ENCODE assay signal across 17 cellular contexts in the genomic region with DNA sequence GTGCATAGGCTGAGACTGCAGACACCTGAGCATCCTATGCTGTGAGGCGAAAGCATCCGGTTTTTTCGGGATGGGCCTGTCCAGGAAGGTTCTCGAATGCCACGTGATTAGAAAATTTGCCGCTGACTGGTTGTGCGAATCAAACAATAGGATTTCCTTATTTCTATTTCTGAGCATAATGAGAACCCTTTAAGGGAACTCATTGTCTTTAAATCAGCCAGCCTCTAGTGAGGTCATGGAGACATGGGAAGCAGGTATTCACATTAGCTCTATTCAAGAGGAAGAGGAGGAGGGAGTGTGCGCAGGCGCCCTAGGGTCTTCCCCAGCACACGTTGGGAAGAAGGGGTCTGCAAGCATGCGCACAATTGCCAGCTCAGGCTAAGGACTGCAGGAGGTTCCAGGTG. TPM values are rescaled to one million over a fixed set of nuclear protein-coding genes. Genes with fewer than 3 reads are reported as not detected.
A peak's percentile ranks its signal among the peaks of the same experiment; 100 is the strongest.
DNase-seq lines count a peak whose midpoint lies in the region; ATAC-seq and TF ChIP-seq lines count a peak whose summit lies in the region.
"Had no signal": no experiment of that assay in that cellular context is flagged by ENCODE, and none has a peak within 500 bp of the region (broad histone marks: within the 10 kb centered on the region; RNA-seq: fewer than 3 reads in every experiment).

No MANE protein-coding gene starts in this region.

- no peak overlapping the region for H3K27ac Mint-ChIP-seq in T-helper 2 cell treated with Interferon-gamma antibody and Interleukin-4, amounts not matched to agents 5 μg/mL and 100 μg/mL, for 36 hours
- H3K27ac Mint-ChIP-seq in activated CD8-positive, alpha-beta T cell treated with anti-CD3 and anti-CD28 coated beads, Interleukin-2, amount 10 ng/mL, durations not matched to agents 7 days and 5 days = no peak overlapping the region

- POLR2A ChIA-PET in activated CD8-positive, alpha-beta T cell treated with anti-CD3 and anti-CD28 coated beads, Interleukin-2, amount 10 ng/mL, durations not matched to agents 7 days and 5 days (lab: Charles Lee) = interaction anchor here (0.7 to 2.0 kb wide), 4 partner anchors 8 to 203 kb away, joined by 3 to 6 read pairs (median 4); no protein-coding TSS in a partner anchor

- TF ChIP-seq CTCF in left ventricle myocardium inferior (IDR thresholded peaks at IDR 0.05; ENCODE audit: borderline replicate concordance) (no peak), spleen (IDR thresholded peaks at IDR 0.05 in 8 of 11, conservative IDR thresholded peaks at IDR 0.05 in 3 of 11) (no peak), vagina (IDR thresholded peaks at IDR 0.05) (no peak)

- H3K27ac ChIP-seq in left ventricle myocardium inferior (replicated peaks) (peak overlapping the region; percentile 91), spleen (peak overlapping the region in 6 of 8 donors; percentile 9 to 57 (median 39)), vagina (no peak overlapping the region)
- H3K27ac ChIP-seq: BLaER1 had no signal

- peaks cover 19% of the 10 kb centered on the region for H3K9me3 Mint-ChIP-seq in T-helper 2 cell treated with Interferon-gamma antibody and Interleukin-4, amounts not matched to agents 5 μg/mL and 100 μg/mL, for 36 hours
- H3K9me3 Mint-ChIP-seq in activated CD8-positive, alpha-beta T cell treated with anti-CD3 and anti-CD28 coated beads, Interleukin-2, amount 10 ng/mL, durations not matched to agents 7 days and 5 days (ENCODE audit: insufficient read depth) = peaks cover 10% of the 10 kb centered on the region

- no peak for TF ChIP-seq POLR2A in spleen (IDR thresholded peaks at IDR 0.05)
- TF ChIP-seq POLR2A in vagina (IDR thresholded peaks at IDR 0.05) = no peak

- ATAC-seq in activated CD8-positive, alpha-beta T cell treated with anti-CD3 and anti-CD28 coated beads, Interleukin-2, amount 10 ng/mL, durations not matched to agents 7 days and 5 days = no peak
- no peak for ATAC-seq in activated CD4-positive, CD25-positive, alpha-beta regulatory T cell treated with anti-CD3 and anti-CD28 coated beads, Interleukin-2, amount 50 U/mL, for 24 hours

- peaks cover 45% of the 10 kb centered on the region for H3K4me1 Mint-ChIP-seq in T-helper 2 cell treated with Interferon-gamma antibody and Interleukin-4, amounts not matched to agents 5 μg/mL and 100 μg/mL, for 36 hours (ENCODE audit: low read depth)
- H3K4me1 Mint-ChIP-seq in activated CD8-positive, alpha-beta T cell treated with anti-CD3 and anti-CD28 coated beads, Interleukin-2, amount 10 ng/mL, durations not matched to agents 7 days and 5 days (ENCODE audit: low read depth) = peaks cover 60% of the 10 kb centered on the region

- peak overlapping the region; percentile 48 for H3K4me3 Mint-ChIP-seq in T-helper 2 cell treated with Interferon-gamma antibody and Interleukin-4, amounts not matched to agents 5 μg/mL and 100 μg/mL, for 36 hours
- H3K4me3 Mint-ChIP-seq in activated CD8-positive, alpha-beta T cell treated with anti-CD3 and anti-CD28 coated beads, Interleukin-2, amount 10 ng/mL, durations not matched to agents 7 days and 5 days = peak overlapping the region; percentile 16

- CTCF ChIA-PET in activated CD8-positive, alpha-beta T cell treated with anti-CD3 and anti-CD28 coated beads, Interleukin-2, amount 10 ng/mL, durations not matched to agents 7 days and 5 days (lab: Charles Lee) = interaction anchor here (0.6 to 2.2 kb wide), 2 partner anchors 154 to 273 kb away, joined by 3 to 5 read pairs; no protein-coding TSS in a partner anchor

- 82 to 87% (median 85%) methylated on average over 11 of the region's 11 CpGs for WGBS in spleen, 5 donors

- H3K9me3 ChIP-seq in left ventricle myocardium inferior (replicated peaks) (peaks cover 11% of the 10 kb centered on the region), spleen (peaks cover 0 to 17% (median 11%) of the 10 kb centered on the region in 8 donors), vagina (no peaks in the 10 kb centered on the region)
- H3K9me3 ChIP-seq: BLaER1 had no signal

- DNase-seq in T-helper 2 cell treated with Interferon-gamma antibody and Interleukin-4, amounts not matched to agents 5 μg/mL and 100 μg/mL, for 36 hours (ENCODE audit: low spot score) = no peak
- DNase-seq in T-helper 2 cell = no peak
- no peak for DNase-seq in activated CD8-positive, alpha-beta T cell treated with anti-CD3 and anti-CD28 coated beads, Interleukin-2, amount 10 ng/mL, durations not matched to agents 7 days and 5 days
- DNase-seq in left ventricle myocardium inferior = no peak
- no peak for DNase-seq in spleen
- DNase-seq in vagina (ENCODE audit: extremely low spot score in 2 of 2) = no peak
- DNase-seq in COLO829 (ENCODE audit: low spot score) = no peak
- DNase-seq: 8988T; activated CD4-positive, alpha-beta T cell treated with anti-CD3 and anti-CD28 coated beads for 1 hour; DMS79; hippocampal formation; kidney glomerular epithelial cell; NCI-H1930; SHP77 treated with DMSO at 0.1 percent for 48 hours; stimulated activated CD4-positive, alpha-beta T cell treated with anti-CD3 and anti-CD28 coated beads, Interleukin-4, amount 100 ng/mL, for 24 hours had no signal

- H3K27me3 ChIP-seq in left ventricle myocardium inferior (ENCODE audit: low read depth) = no peaks in the 10 kb centered on the region
- no peaks in the 10 kb centered on the region for H3K27me3 ChIP-seq in spleen (replicated peaks in 1 of 7)
- H3K27me3 ChIP-seq in vagina = no peaks in the 10 kb centered on the region
- H3K27me3 ChIP-seq: BLaER1 had no signal

- intact Hi-C loops in left ventricle myocardium inferior (cut with micrococcal nuclease) (no loop called here), spleen (cut with DNase I; ENCODE audit: low total_unique reads) (no loop called here), vagina (cut with DNase I) (no loop called here)

- H3K27me3 Mint-ChIP-seq in T-helper 2 cell treated with Interferon-gamma antibody and Interleukin-4, amounts not matched to agents 5 μg/mL and 100 μg/mL, for 36 hours (ENCODE audit: low read depth) = no peaks in the 10 kb centered on the region
- no peaks in the 10 kb centered on the region for H3K27me3 Mint-ChIP-seq in activated CD8-positive, alpha-beta T cell treated with anti-CD3 and anti-CD28 coated beads, Interleukin-2, amount 10 ng/mL, durations not matched to agents 7 days and 5 days (ENCODE audit: low read depth)

- H3K4me3 ChIP-seq in left ventricle myocardium inferior (peak overlapping the region; percentile 49), spleen (peak overlapping the region in 3 of 8 donors; percentile 9 to 49 (median 11)), vagina (no peak overlapping the region)
- H3K4me3 ChIP-seq: BLaER1 had no signal

- H3K36me3 ChIP-seq in left ventricle myocardium inferior = peaks cover 33% of the 10 kb centered on the region
- peaks cover 2 to 73% (median 30%) of the 10 kb centered on the region in 6 donors for H3K36me3 ChIP-seq in spleen
- H3K36me3 ChIP-seq in vagina = no peaks in the 10 kb centered on the region
- H3K36me3 ChIP-seq: BLaER1 had no signal

- H3K36me3 Mint-ChIP-seq in T-helper 2 cell treated with Interferon-gamma antibody and Interleukin-4, amounts not matched to agents 5 μg/mL and 100 μg/mL, for 36 hours (ENCODE audit: low read depth) = peaks cover 87% of the 10 kb centered on the region
- H3K36me3 Mint-ChIP-seq in activated CD8-positive, alpha-beta T cell treated with anti-CD3 and anti-CD28 coated beads, Interleukin-2, amount 10 ng/mL, durations not matched to agents 7 days and 5 days (ENCODE audit: low read depth) = peaks cover 95% of the 10 kb centered on the region

- H3K4me1 ChIP-seq in left ventricle myocardium inferior (peaks cover 40% of the 10 kb centered on the region), spleen (peaks cover 13 to 71% (median 49%) of the 10 kb centered on the region in 6 donors), vagina (no peaks in the 10 kb centered on the region)

RNA-seq across cellular contexts. Expression of gene GIMAP1, which starts 5.6 kb away (rescaled TPM):
- total RNA-seq in activated CD8-positive, alpha-beta T cell treated with anti-CD3 and anti-CD28 coated beads, Interleukin-2, amount 10 ng/mL, durations not matched to agents 7 days and 5 days = 10 to 100 TPM; 19.0 to 20.2 TPM
- 5.9 TPM for total RNA-seq in left ventricle myocardium inferior
- 10 to 100 TPM; 16.4 to 61.2 (median 48.1) TPM for total RNA-seq in spleen
- polyA plus RNA-seq in spleen = 10 to 100 TPM in 2 of 3 donors, 1 to 10 TPM in 1; 8.7 to 31.2 (median 14.1) TPM
- total RNA-seq in vagina = 5.2 TPM

RNA-seq across cellular contexts. Expression of gene GIMAP5, which starts 15.2 kb away (rescaled TPM):
- total RNA-seq in activated CD8-positive, alpha-beta T cell treated with anti-CD3 and anti-CD28 coated beads, Interleukin-2, amount 10 ng/mL, durations not matched to agents 7 days and 5 days = 10 to 100 TPM; 56.3 to 63.3 TPM
- total RNA-seq in left ventricle myocardium inferior = 10.7 TPM
- total RNA-seq in spleen = 100 to 1,000 TPM in 3 of 7 donors, 10 to 100 TPM in 4; 34.0 to 183 (median 90.6) TPM
- polyA plus RNA-seq in spleen = 100 to 1,000 TPM in 1 of 3 donors, 10 to 100 TPM in 2; 70.2 to 114 (median 75.9) TPM
- 24.1 TPM for total RNA-seq in vagina

RNA-seq across cellular contexts. Expression of gene GIMAP2, which starts 36.5 kb away (rescaled TPM):
- total RNA-seq in activated CD8-positive, alpha-beta T cell treated with anti-CD3 and anti-CD28 coated beads, Interleukin-2, amount 10 ng/mL, durations not matched to agents 7 days and 5 days = 10 to 100 TPM; 79.0 to 82.9 TPM
- total RNA-seq in left ventricle myocardium inferior (5.0 TPM), spleen (100 to 1,000 TPM in 1 of 7 donors, 10 to 100 TPM in 6; 48.6 to 126 (median 85.4) TPM), vagina (9.6 TPM)
- polyA plus RNA-seq in spleen = 10 to 100 TPM; 33.9 to 48.5 (median 47.5) TPM
